In the genomic region with DNA sequence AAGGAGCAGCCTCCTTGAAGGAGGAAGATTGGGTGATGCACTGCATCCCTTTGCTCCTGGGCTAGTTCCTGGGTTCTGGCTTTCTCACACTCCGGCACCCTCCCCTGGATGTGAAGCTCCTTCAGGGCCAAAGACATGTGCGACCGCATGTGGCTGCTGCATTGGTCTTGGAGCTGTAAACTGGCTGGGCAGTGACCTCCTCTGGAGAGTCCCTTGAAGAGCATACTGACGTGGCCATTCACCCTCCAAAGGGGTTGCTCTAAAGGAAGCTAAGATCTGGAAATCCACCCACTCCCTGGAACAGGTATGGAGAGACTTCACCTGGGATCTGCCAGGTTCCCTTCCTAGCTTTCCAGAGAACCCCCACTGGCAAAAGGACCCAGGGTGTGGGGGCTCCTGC, we compare ENCODE assay signal across 23 cellular contexts.
DNase-seq lines count a peak whose midpoint lies in the region; ATAC-seq and TF ChIP-seq lines count a peak whose summit lies in the region.
"Had no signal": no experiment of that assay in that cellular context is flagged by ENCODE, and none has a peak within 500 bp of the region (broad histone marks: within the 10 kb centered on the region; RNA-seq: fewer than 3 reads in every experiment).

No MANE protein-coding gene starts in this region.

- H3K79me2 ChIP-seq in HCT116 (ENCODE audit: insufficient read depth, low read length), result no peaks in the 10 kb centered on the region

- TF ChIP-seq EP300 in suprapubic skin (IDR thresholded peaks at IDR 0.05), result no peak

- H3K4me1 ChIP-seq in HCT116 (ENCODE audit: control insufficient read depth in 1 of 2, insufficient read depth in 2 of 2, low read length in 2 of 2), result peaks cover 0 to 5% of the 10 kb centered on the region in 2 experiments; a peak in 1 of 4 replicates
- no peaks in the 10 kb centered on the region for H3K4me1 ChIP-seq in Panc1 (ENCODE audit: control insufficient read depth, insufficient read depth, low read length)
- H3K4me1 ChIP-seq in esophagus (ENCODE audit: control insufficient read depth in 2 of 2, insufficient read depth in 2 of 2, low read length in 1 of 2), result peaks cover 0 to 6% of the 10 kb centered on the region in 2 donors
- peaks cover 13% of the 10 kb centered on the region for H3K4me1 ChIP-seq in suprapubic skin

- H3K9me3 ChIP-seq in HCT116 (ENCODE audit: control insufficient read depth in 1 of 2, insufficient read depth in 1 of 2, low read depth in 1 of 2, low read length in 2 of 2) (no peaks in the 10 kb centered on the region), Panc1 (ENCODE audit: control insufficient read depth, insufficient read depth, low read depth, low read length) (no peaks in the 10 kb centered on the region), esophagus (ENCODE audit: control insufficient read depth in 2 of 2, insufficient read depth in 1 of 2, low read depth in 1 of 2, low read length in 1 of 2) (no peaks in the 10 kb centered on the region), suprapubic skin (no peaks in the 10 kb centered on the region)
- H3K9me3 ChIP-seq: thoracic aorta had no signal

- intact Hi-C loops in HCT116 (cut with micrococcal nuclease) (no loop called here), Panc1 (cut with micrococcal nuclease; ENCODE audit: unreplicated experiment) (no loop called here)

- no peak for TF ChIP-seq POLR2A in HCT116 (IDR thresholded peaks at IDR 0.05; ENCODE audit: borderline replicate concordance, extremely low read depth, insufficient read depth, insufficient read length)
- no peak for TF ChIP-seq POLR2A in suprapubic skin (IDR thresholded peaks at IDR 0.05)

- TF ChIP-seq CTCF in HCT116 (IDR thresholded peaks at IDR 0.05 in 2 of 3, conservative IDR thresholded peaks at IDR 0.05 in 1 of 3; ENCODE audit: borderline replicate concordance in 1 of 3, insufficient read depth in 1 of 3, low read depth in 2 of 3, low read length in 2 of 3), result peak in 1 of 3 experiments; percentile 11; a peak in 1 of 6 replicates
- no peak for TF ChIP-seq CTCF in Panc1 (IDR thresholded peaks at IDR 0.05)
- no peak for TF ChIP-seq CTCF in suprapubic skin (IDR thresholded peaks at IDR 0.05)

- CTCF ChIA-PET in HCT116 (lab: Charles Lee) (interaction anchor here (0.8 to 1.0 kb wide), 2 partner anchors 451 to 1309 kb away, joined by 3 to 5 read pairs; no protein-coding TSS in a partner anchor), Panc1 (lab: Charles Lee) (no interaction called here)

- RAD21 ChIA-PET in HCT116 (lab: Charles Lee; ENCODE audit: low non-redundant PET in 1 of 2, low total read pairs in 2 of 2, uncharacterized antibody in 2 of 2, unreplicated experiment in 2 of 2), result interaction anchor here in 1 of 2 experiments (0.6 to 1.6 kb wide), 2 partner anchors 111 to 451 kb away, joined by 5 read pairs; no protein-coding TSS in a partner anchor

- H2AFZ ChIP-seq in HCT116 (ENCODE audit: low read depth, low read length, poor library complexity, severe bottlenecking), result no peak overlapping the region

- peak; percentile 33; the same call in 1 of the 2 replicates for TF ChIP-seq RAD21 in HCT116 (IDR thresholded peaks at IDR 0.05; ENCODE audit: low read depth)

- H3K9me2 ChIP-seq in HCT116 (ENCODE audit: insufficient read depth), result no peaks in the 10 kb centered on the region

- 82 to 86% methylated on average over 4 of the region's 4 CpGs for WGBS in esophagus, 2 donors
- WGBS in suprapubic skin, result 83% methylated on average over 3 of the region's 4 CpGs

- no peak overlapping the region for H3K27ac ChIP-seq in HCT116 (ENCODE audit: low read depth, low read length)
- no peak overlapping the region for H3K27ac ChIP-seq in Panc1 (ENCODE audit: low read length)
- H3K27ac ChIP-seq in esophagus (ENCODE audit: low read depth in 2 of 2, low read length in 1 of 2), result no peak overlapping the region
- H3K27ac ChIP-seq in suprapubic skin, result no peak overlapping the region
- H3K27ac ChIP-seq: dorsolateral prefrontal cortex, epithelial cell of prostate, thoracic aorta had no signal

- DNase-seq in HCT116 (ENCODE audit: low read depth, low spot score) (no peak), Panc1 (ENCODE audit: low read depth, low spot score) (no peak), suprapubic skin (ENCODE audit: low spot score in 2 of 2) (no peak), SIG-M5 (lab: John Stamatoyannopoulos, UW) (no peak)
- DNase-seq in activated CD4-positive, alpha-beta T cell treated with anti-CD3 and anti-CD28 coated beads, Interleukin-2, amount 50 U/mL, for 4 hours, result no peak
- DNase-seq: activated CD4-positive, alpha-beta T cell treated with anti-CD3 and anti-CD28 coated beads for 36 hours; aorta; CD4-positive, alpha-beta memory T cell; DMS153; dorsolateral prefrontal cortex; GOT3; hypothalamus; KBM-7; kidney; NCI-H2171; NCI-H524 treated with DMSO at 0.1 percent for 48 hours; SHP77; stimulated activated CD4-positive, alpha-beta T cell treated with anti-CD3 and anti-CD28 coated beads, Interleukin-2, amount 100 ng/mL, for 24 hours; stimulated activated naive CD4-positive, alpha-beta T cell had no signal

- peak; percentile 36; the same call in 1 of the 2 replicates for ATAC-seq in HCT116
- ATAC-seq in Panc1, result 0 out of 2 replicates have a peak, but pooled peaks have one; percentile 42
- no peak for ATAC-seq in HG02642 (IDR thresholded peaks at IDR 0.05; ENCODE audit: poor library complexity, unreplicated experiment)
- ATAC-seq: activated CD4-positive, alpha-beta T cell treated with anti-CD3 and anti-CD28 coated beads for 36 hours had no signal

- in situ Hi-C loops in Panc1 (cut with HindIII; ENCODE audit: low pct_unique_long_range_greater_than_20kb, low sequenced_read_pairs), result no loop called here

- no peaks in the 10 kb centered on the region for H3K27me3 ChIP-seq in HCT116 (ENCODE audit: insufficient read depth, low read length)
- no peaks in the 10 kb centered on the region for H3K27me3 ChIP-seq in Panc1 (ENCODE audit: control insufficient read depth, insufficient read depth, low read length)
- H3K27me3 ChIP-seq in esophagus (ENCODE audit: control insufficient read depth in 1 of 2, insufficient read depth in 2 of 2, low read length in 2 of 2), result no peaks in the 10 kb centered on the region
- H3K27me3 ChIP-seq in suprapubic skin, result no peaks in the 10 kb centered on the region
- H3K27me3 ChIP-seq: dorsolateral prefrontal cortex had no signal

- H3K36me3 ChIP-seq in HCT116 (ENCODE audit: control insufficient read depth in 1 of 2, insufficient read depth in 2 of 2, low read length in 2 of 2), result no peaks in the 10 kb centered on the region
- H3K36me3 ChIP-seq in Panc1 (ENCODE audit: control insufficient read depth, insufficient read depth, low read length), result no peaks in the 10 kb centered on the region
- H3K36me3 ChIP-seq in esophagus (ENCODE audit: control insufficient read depth in 2 of 2, insufficient read depth in 2 of 2, low read length in 1 of 2), result no peaks in the 10 kb centered on the region
- H3K36me3 ChIP-seq in suprapubic skin, result no peaks in the 10 kb centered on the region
- H3K36me3 ChIP-seq: thoracic aorta had no signal

- no peaks in the 10 kb centered on the region for H4K20me1 ChIP-seq in HCT116 (ENCODE audit: insufficient read depth)

- no peak overlapping the region for H3K4me2 ChIP-seq in HCT116 (ENCODE audit: low read length)

- H3K4me3 ChIP-seq in HCT116 (replicated peaks in 1 of 2; ENCODE audit: low read depth in 1 of 2, low read length in 2 of 2) (no peak overlapping the region), Panc1 (ENCODE audit: low read depth in 2 of 2, low read length in 2 of 2) (no peak overlapping the region), esophagus (ENCODE audit: low read depth in 1 of 2, low read length in 2 of 2) (peak overlapping the region; percentile 24 to 28), suprapubic skin (peak overlapping the region; percentile 34)
- H3K4me3 ChIP-seq: dorsolateral prefrontal cortex, thoracic aorta had no signal

- H3K9ac ChIP-seq in HCT116 (ENCODE audit: low read length), result no peak overlapping the region

- POLR2A ChIA-PET in HCT116 (lab: Charles Lee) (interaction anchor here (1.7 kb wide), 1 partner anchor 134 kb away, joined by 5 read pairs; no protein-coding TSS in a partner anchor), Panc1 (lab: Charles Lee) (no interaction called here)

- no TSS peak for BruUV-seq in HCT116 (replicated peaks; lab: Mats Ljungman, UMichigan)
- BruUV-seq in Panc1 (replicated peaks; lab: Mats Ljungman, UMichigan), result no TSS peak

TF ChIP-seq in HCT116, 20 proteins besides CTCF, POLR2A, EP300 and RAD21 (continues in another document):
- no peak for TF ChIP-seq EZH2phosphoT487 (IDR thresholded peaks at IDR 0.05; ENCODE audit: borderline replicate concordance)
- no peak for TF ChIP-seq SIN3A (IDR thresholded peaks at IDR 0.05; ENCODE audit: low read depth)
- TF ChIP-seq, protein P1, sequence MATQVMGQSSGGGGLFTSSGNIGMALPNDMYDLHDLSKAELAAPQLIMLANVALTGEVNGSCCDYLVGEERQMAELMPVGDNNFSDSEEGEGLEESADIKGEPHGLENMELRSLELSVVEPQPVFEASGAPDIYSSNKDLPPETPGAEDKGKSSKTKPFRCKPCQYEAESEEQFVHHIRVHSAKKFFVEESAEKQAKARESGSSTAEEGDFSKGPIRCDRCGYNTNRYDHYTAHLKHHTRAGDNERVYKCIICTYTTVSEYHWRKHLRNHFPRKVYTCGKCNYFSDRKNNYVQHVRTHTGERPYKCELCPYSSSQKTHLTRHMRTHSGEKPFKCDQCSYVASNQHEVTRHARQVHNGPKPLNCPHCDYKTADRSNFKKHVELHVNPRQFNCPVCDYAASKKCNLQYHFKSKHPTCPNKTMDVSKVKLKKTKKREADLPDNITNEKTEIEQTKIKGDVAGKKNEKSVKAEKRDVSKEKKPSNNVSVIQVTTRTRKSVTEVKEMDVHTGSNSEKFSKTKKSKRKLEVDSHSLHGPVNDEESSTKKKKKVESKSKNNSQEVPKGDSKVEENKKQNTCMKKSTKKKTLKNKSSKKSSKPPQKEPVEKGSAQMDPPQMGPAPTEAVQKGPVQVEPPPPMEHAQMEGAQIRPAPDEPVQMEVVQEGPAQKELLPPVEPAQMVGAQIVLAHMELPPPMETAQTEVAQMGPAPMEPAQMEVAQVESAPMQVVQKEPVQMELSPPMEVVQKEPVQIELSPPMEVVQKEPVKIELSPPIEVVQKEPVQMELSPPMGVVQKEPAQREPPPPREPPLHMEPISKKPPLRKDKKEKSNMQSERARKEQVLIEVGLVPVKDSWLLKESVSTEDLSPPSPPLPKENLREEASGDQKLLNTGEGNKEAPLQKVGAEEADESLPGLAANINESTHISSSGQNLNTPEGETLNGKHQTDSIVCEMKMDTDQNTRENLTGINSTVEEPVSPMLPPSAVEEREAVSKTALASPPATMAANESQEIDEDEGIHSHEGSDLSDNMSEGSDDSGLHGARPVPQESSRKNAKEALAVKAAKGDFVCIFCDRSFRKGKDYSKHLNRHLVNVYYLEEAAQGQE (IDR thresholded peaks at IDR 0.05; ENCODE audit: low read depth), result no peak
- no peak for TF ChIP-seq CBX3 (IDR thresholded peaks at IDR 0.05; ENCODE audit: low read depth)
- TF ChIP-seq YY1 (IDR thresholded peaks at IDR 0.05; ENCODE audit: extremely low read depth, insufficient replicate concordance, low read depth, low read length), result no peak
- TF ChIP-seq ZNF274 (IDR thresholded peaks at IDR 0.05; ENCODE audit: low read depth, low read length), result no peak
- no peak for TF ChIP-seq FOSL1 (IDR thresholded peaks at IDR 0.05; ENCODE audit: low read depth)
- TF ChIP-seq JUND (IDR thresholded peaks at IDR 0.05), result no peak
- no peak for TF ChIP-seq SP1 (IDR thresholded peaks at IDR 0.05; ENCODE audit: low read depth)

Comparison
In these comparisons a context has a peak if more than half of its experiments do, and no peak if none do; other contexts are left out.
1. H3K4me3 ChIP-seq: peak in esophagus (2 of 2) and suprapubic skin (single experiment); none in HCT116 (0 of 2) and Panc1 (0 of 2).